Comparison of ENCODE assay signal across 8 cellular contexts in genomic region chr20:63968928-63969760, GRCh38. TPM values are rescaled to one million over a fixed set of nuclear protein-coding genes. Genes with fewer than 3 reads are reported as not detected.
A peak's percentile ranks its signal among the peaks of the same experiment; 100 is the strongest.
DNase-seq lines count a peak whose midpoint lies in the region; ATAC-seq and TF ChIP-seq lines count a peak whose summit lies in the region.

No MANE protein-coding gene starts in this region.

- H3K27me3 ChIP-seq in BE2C (no peaks in the 10 kb centered on the region), HUES48 (ENCODE audit: control insufficient read depth, insufficient read depth, low read length) (no peaks in the 10 kb centered on the region), right atrium auricular region (no peaks in the 10 kb centered on the region), sigmoid colon (no peaks in the 10 kb centered on the region)

- H3K27ac Mint-ChIP-seq in activated naive CD4-positive, alpha-beta T cell treated with anti-CD3 and anti-CD28 coated beads, Interleukin-2, amount 10 ng/mL, durations not matched to agents 7 days and 5 days = peak overlapping the region; percentile 86

- no peaks in the 10 kb centered on the region for H3K4me1 ChIP-seq in BE2C
- H3K4me1 ChIP-seq in HUES48 (ENCODE audit: control insufficient read depth, insufficient read depth, low read length) = peaks cover 5% of the 10 kb centered on the region
- H3K4me1 ChIP-seq in right atrium auricular region = peaks cover 0 to 25% of the 10 kb centered on the region in 2 donors
- H3K4me1 ChIP-seq in sigmoid colon = peaks cover 0 to 27% (median 23%) of the 10 kb centered on the region in 4 donors

- H3K9me3 Mint-ChIP-seq in activated naive CD4-positive, alpha-beta T cell treated with anti-CD3 and anti-CD28 coated beads, Interleukin-2, amount 10 ng/mL, durations not matched to agents 7 days and 5 days = no peaks in the 10 kb centered on the region

- TF ChIP-seq EP300 in sigmoid colon (IDR thresholded peaks at IDR 0.05) = no peak

- intact Hi-C loops in sigmoid colon (cut with DNase I) = no loop called here

- peak overlapping the region; percentile 51 for H3K27ac ChIP-seq in HUES48 (ENCODE audit: low read depth, low read length)
- peak overlapping the region; percentile 62 to 70 for H3K27ac ChIP-seq in right atrium auricular region
- H3K27ac ChIP-seq in sigmoid colon = peak overlapping the region; percentile 48 to 81 (median 77)

- 3 to 10% methylated on average over 70 of the region's 70 CpGs for WGBS in sigmoid colon, 2 donors

- H3K27me3 Mint-ChIP-seq in activated naive CD4-positive, alpha-beta T cell treated with anti-CD3 and anti-CD28 coated beads, Interleukin-2, amount 10 ng/mL, durations not matched to agents 7 days and 5 days = peaks cover 19% of the 10 kb centered on the region

- H3K4me3 Mint-ChIP-seq in activated naive CD4-positive, alpha-beta T cell treated with anti-CD3 and anti-CD28 coated beads, Interleukin-2, amount 10 ng/mL, durations not matched to agents 7 days and 5 days = peak overlapping the region; percentile 83

- TF ChIP-seq CTCF in BE2C (IDR thresholded peaks at IDR 0.05; ENCODE audit: low read depth, low read length) = no peak
- no peak for TF ChIP-seq CTCF in right atrium auricular region (IDR thresholded peaks at IDR 0.05)
- TF ChIP-seq CTCF in sigmoid colon (IDR thresholded peaks at IDR 0.05) = no peak

- no peaks in the 10 kb centered on the region for H3K9me3 ChIP-seq in BE2C
- peaks cover 30% of the 10 kb centered on the region for H3K9me3 ChIP-seq in HUES48 (ENCODE audit: control insufficient read depth, insufficient read depth, low read length)
- H3K9me3 ChIP-seq in right atrium auricular region = no peaks in the 10 kb centered on the region
- H3K9me3 ChIP-seq in sigmoid colon = no peaks in the 10 kb centered on the region

- H3K4me3 ChIP-seq in BE2C (ENCODE audit: low read depth, low read length) = peak overlapping the region; percentile 74
- H3K4me3 ChIP-seq in HUES48 (ENCODE audit: low read depth, low read length) = peak overlapping the region; percentile 77
- peak overlapping the region; percentile 48 to 66 for H3K4me3 ChIP-seq in right atrium auricular region
- peak overlapping the region; percentile 46 to 73 (median 68) for H3K4me3 ChIP-seq in sigmoid colon

- H3K9ac ChIP-seq in HUES48 (ENCODE audit: low read depth, low read length) = peak overlapping the region; percentile 74; the same call in 1 of the 2 replicates

- TF ChIP-seq POLR2A in sigmoid colon (IDR thresholded peaks at IDR 0.05) = no peak

- DNase-seq in BE2C (peak; percentile 25), right atrium auricular region (ENCODE audit: low spot score) (peak; percentile 58), sigmoid colon (peak; percentile 63), EL (no peak)
- peak; percentile 67 for DNase-seq in activated naive CD4-positive, alpha-beta T cell treated with anti-CD3 and anti-CD28 coated beads, Interleukin-2, amount 10 ng/mL, durations not matched to agents 7 days and 5 days
- no peak for DNase-seq in effector CD8-positive, alpha-beta T cell (lab: John Stamatoyannopoulos, UW)

- peaks cover 18% of the 10 kb centered on the region for H3K36me3 ChIP-seq in BE2C
- H3K36me3 ChIP-seq in HUES48 (ENCODE audit: control insufficient read depth, insufficient read depth, low read length) = peaks cover 29% of the 10 kb centered on the region
- H3K36me3 ChIP-seq in right atrium auricular region = peaks cover 7% of the 10 kb centered on the region
- peaks cover 0 to 19% (median 12%) of the 10 kb centered on the region in 4 donors for H3K36me3 ChIP-seq in sigmoid colon

- H3K4me1 Mint-ChIP-seq in activated naive CD4-positive, alpha-beta T cell treated with anti-CD3 and anti-CD28 coated beads, Interleukin-2, amount 10 ng/mL, durations not matched to agents 7 days and 5 days = peaks cover 33% of the 10 kb centered on the region

- H3K36me3 Mint-ChIP-seq in activated naive CD4-positive, alpha-beta T cell treated with anti-CD3 and anti-CD28 coated beads, Interleukin-2, amount 10 ng/mL, durations not matched to agents 7 days and 5 days = peaks cover 6% of the 10 kb centered on the region

- CTCF ChIA-PET in activated naive CD4-positive, alpha-beta T cell treated with anti-CD3 and anti-CD28 coated beads, Interleukin-2, amount 10 ng/mL, durations not matched to agents 7 days and 5 days (lab: Charles Lee) = interaction anchor here (1.3 to 1.7 kb wide), 2 partner anchors 11 to 69 kb away, joined by 4 to 6 read pairs; no protein-coding TSS in a partner anchor

- no peak for ATAC-seq in GM21381 (IDR thresholded peaks at IDR 0.05; ENCODE audit: unreplicated experiment)

RNA-seq across cellular contexts. Expression of gene ZNF512B, which starts 0.6 kb away (rescaled TPM):
- polyA plus RNA-seq in BE2C (2012; ENCODE audit: insufficient read depth, insufficient read length, low read depth) = 24.8 TPM
- 1 to 10 TPM; 7.0 to 8.3 TPM for total RNA-seq in right atrium auricular region
- 10 to 100 TPM in 2 of 4 donors, 1 to 10 TPM in 2; 5.1 to 10.8 (median 9.0) TPM for total RNA-seq in sigmoid colon
- 1 to 10 TPM in 2 of 3 donors, under 1 TPM in 1; 0.23 to 5.5 (median 1.2) TPM for polyA plus RNA-seq in sigmoid colon

RNA-seq across cellular contexts. Expression of gene SAMD10, which starts 10.3 kb away (rescaled TPM):
- polyA plus RNA-seq in BE2C (2012; ENCODE audit: insufficient read depth, insufficient read length, low read depth) = 22.3 TPM
- 1 to 10 TPM; 3.1 to 3.7 TPM for total RNA-seq in right atrium auricular region
- total RNA-seq in sigmoid colon = 1 to 10 TPM in 3 of 4 donors, under 1 TPM in 1; 0.68 to 8.3 (median 1.9) TPM
- polyA plus RNA-seq in sigmoid colon = 1 to 10 TPM; 2.8 to 8.7 (median 4.2) TPM

RNA-seq across cellular contexts. Expression of gene PRPF6, which starts 11.8 kb away (rescaled TPM):
- polyA plus RNA-seq in BE2C (2012; ENCODE audit: insufficient read depth, insufficient read length, low read depth) = 341 TPM
- total RNA-seq in right atrium auricular region (10 to 100 TPM; 32.9 to 43.6 TPM), sigmoid colon (10 to 100 TPM; 42.3 to 52.1 (median 46.9) TPM)
- polyA plus RNA-seq in sigmoid colon = 10 to 100 TPM; 23.4 to 59.9 (median 26.4) TPM

RNA-seq across cellular contexts. Expression of gene UCKL1, which starts 12.9 kb away (rescaled TPM):
- polyA plus RNA-seq in BE2C (2012; ENCODE audit: insufficient read depth, insufficient read length, low read depth) = 141 TPM
- total RNA-seq in right atrium auricular region = 10 to 100 TPM; 25.9 to 27.6 TPM
- total RNA-seq in sigmoid colon = 10 to 100 TPM; 21.1 to 36.3 (median 24.9) TPM
- polyA plus RNA-seq in sigmoid colon = 10 to 100 TPM; 22.8 to 45.6 (median 26.1) TPM

Comparison
In these comparisons a context has a peak if more than half of its experiments do, and no peak if none do; other contexts are left out.
1. DNase-seq: peak in BE2C (single experiment), activated naive CD4-positive, alpha-beta T cell treated with anti-CD3 and anti-CD28 coated beads, Interleukin-2, amount 10 ng/mL, durations not matched to agents 7 days and 5 days (single experiment), right atrium auricular region (single experiment) and sigmoid colon (single experiment); none in EL (single experiment) and effector CD8-positive, alpha-beta T cell (single experiment).
2. Peak in every context shown above with its lines, with median percentiles within 50 percentile points of each other: H3K4me3 ChIP-seq and H3K27ac ChIP-seq.